Comparison of ENCODE assay signal across 1 cellular context in genomic region chr19:37655689-37656491, GRCh38.
TF ChIP-seq lines count a peak whose summit lies in the region.

No MANE protein-coding gene starts in this region.

TF ChIP-seq in HEK293, 187 proteins besides CTCF, POLR2A, EP300 and RAD21 (continued from another document):
- TF ChIP-seq ZNF280C (tag by site-specific recombination; IDR thresholded peaks at IDR 0.05): no peak
- TF ChIP-seq ZBTB20 (tag by site-specific recombination; IDR thresholded peaks at IDR 0.05): peak; percentile 98
- no peak for TF ChIP-seq ZNF514 (tag by site-specific recombination; IDR thresholded peaks at IDR 0.05)
- TF ChIP-seq ZNF132 (tag by site-specific recombination; IDR thresholded peaks at IDR 0.05; ENCODE audit: borderline replicate concordance): peak; percentile 71; the same call in 1 of the 2 replicates
- peak; percentile 93 for TF ChIP-seq ZBTB21 (tag by site-specific recombination; IDR thresholded peaks at IDR 0.05)
- TF ChIP-seq ZNF175 (tag by site-specific recombination; IDR thresholded peaks at IDR 0.05): no peak
- TF ChIP-seq ZNF626 (tag by site-specific recombination; IDR thresholded peaks at IDR 0.05): no peak
- peak; percentile 64 for TF ChIP-seq YY2 (tag by site-specific recombination; IDR thresholded peaks at IDR 0.05)
- no peak for TF ChIP-seq ELK4 (IDR thresholded peaks at IDR 0.05; ENCODE audit: borderline replicate concordance, low read depth, low read length)
- TF ChIP-seq ZNF302 (tag by site-specific recombination; IDR thresholded peaks at IDR 0.05; ENCODE audit: low read depth): peak; percentile 86; the same call in 1 of the 2 replicates
- TF ChIP-seq ZNF521 (tag by site-specific recombination; IDR thresholded peaks at IDR 0.05): no peak
- TF ChIP-seq GLIS1 (tag by site-specific recombination; IDR thresholded peaks at IDR 0.05): peak; percentile 72
- no peak for TF ChIP-seq ZNF776 (tag by site-specific recombination; IDR thresholded peaks at IDR 0.05; ENCODE audit: borderline replicate concordance)
- peak; percentile 19; the same call in 1 of the 2 replicates for TF ChIP-seq ZNF549 (tag by site-specific recombination; IDR thresholded peaks at IDR 0.05)
- TF ChIP-seq ZFP41 (tag by site-specific recombination; IDR thresholded peaks at IDR 0.05; ENCODE audit: borderline replicate concordance): no peak
- TF ChIP-seq ZNF664 (tag by site-specific recombination; IDR thresholded peaks at IDR 0.05): peak; percentile 5; the same call in 1 of the 2 replicates
- no peak for TF ChIP-seq PRDM6 (tag by site-specific recombination; IDR thresholded peaks at IDR 0.05)
- TF ChIP-seq SP2 (tag by site-specific recombination; IDR thresholded peaks at IDR 0.05): peak; percentile 83
- peak; percentile 88 for TF ChIP-seq WT1 (tag by site-specific recombination; IDR thresholded peaks at IDR 0.05)
- TF ChIP-seq ZBTB48 (tag by site-specific recombination; IDR thresholded peaks at IDR 0.05): peak; percentile 100
- peak; percentile 92; the same call in 1 of the 2 replicates for TF ChIP-seq BCL11A (tag by site-specific recombination; IDR thresholded peaks at IDR 0.05; ENCODE audit: low read depth)
- TF ChIP-seq ZNF544 (tag by site-specific recombination; IDR thresholded peaks at IDR 0.05): no peak
- peak; percentile 73 for TF ChIP-seq ZNF133 (tag by site-specific recombination; IDR thresholded peaks at IDR 0.05)
- 0 out of 2 replicates have a peak, but pooled peaks have one; percentile 25 for TF ChIP-seq ZNF530 (tag by site-specific recombination; IDR thresholded peaks at IDR 0.05; ENCODE audit: low read depth)
- peak; percentile 90 for TF ChIP-seq ZNF843 (tag by site-specific recombination; IDR thresholded peaks at IDR 0.05)
- peak; percentile 92 for TF ChIP-seq TSHZ1 (tag by site-specific recombination; IDR thresholded peaks at IDR 0.05; ENCODE audit: borderline replicate concordance)
- no peak for TF ChIP-seq ZNF426 (tag by site-specific recombination; IDR thresholded peaks at IDR 0.05)
- no peak for TF ChIP-seq ZNF433 (tag by site-specific recombination; IDR thresholded peaks at IDR 0.05; ENCODE audit: low read depth)
- TF ChIP-seq ZNF214 (tag by site-specific recombination; IDR thresholded peaks at IDR 0.05; ENCODE audit: borderline replicate concordance): no peak
- TF ChIP-seq KLF8 (tag by site-specific recombination; IDR thresholded peaks at IDR 0.05): peak; percentile 98
- peak; percentile 95 for TF ChIP-seq ZNF416 (tag by site-specific recombination; IDR thresholded peaks at IDR 0.05)
- no peak for TF ChIP-seq ZNF248 (tag by site-specific recombination; IDR thresholded peaks at IDR 0.05)
- TF ChIP-seq ZNF292 (tag by site-specific recombination; IDR thresholded peaks at IDR 0.05; ENCODE audit: borderline replicate concordance, low read depth): no peak
- TF ChIP-seq SP7 (tag by site-specific recombination; IDR thresholded peaks at IDR 0.05): peak; percentile 98
- TF ChIP-seq KLF9 (tag by site-specific recombination; IDR thresholded peaks at IDR 0.05; ENCODE audit: low read depth): peak; percentile 94
- 0 out of 2 replicates have a peak, but pooled peaks have one; percentile 41 for TF ChIP-seq ZNF18 (tag by site-specific recombination; IDR thresholded peaks at IDR 0.05)
- peak; percentile 99 for TF ChIP-seq ZNF391 (tag by site-specific recombination; IDR thresholded peaks at IDR 0.05; ENCODE audit: borderline replicate concordance, low read depth)
- peak; percentile 99 for TF ChIP-seq KLF16 (tag by site-specific recombination; IDR thresholded peaks at IDR 0.05)
- TF ChIP-seq ZNF155 (tag by site-specific recombination; IDR thresholded peaks at IDR 0.05): no peak; the same call in 1 of the 2 replicates
- TF ChIP-seq ZNF548 (tag by site-specific recombination; IDR thresholded peaks at IDR 0.05): peak; percentile 67; the same call in 1 of the 2 replicates
- peak; percentile 80 for TF ChIP-seq PRDM4 (tag by site-specific recombination; IDR thresholded peaks at IDR 0.05)
- TF ChIP-seq ZBTB7A (tag by site-specific recombination; IDR thresholded peaks at IDR 0.05; ENCODE audit: low read depth): peak; percentile 98
- peak; percentile 76; the same call in 1 of the 2 replicates for TF ChIP-seq ZNF211 (tag by site-specific recombination; IDR thresholded peaks at IDR 0.05; ENCODE audit: low read depth)
- TF ChIP-seq ZNF341 (tag by site-specific recombination; IDR thresholded peaks at IDR 0.05; ENCODE audit: low read depth): 0 out of 2 replicates have a peak, but pooled peaks have one; percentile 0
- peak; percentile 99 for TF ChIP-seq ZNF600 (tag by site-specific recombination; IDR thresholded peaks at IDR 0.05)
- peak; percentile 79; the same call in 1 of the 2 replicates for TF ChIP-seq MZF1 (tag by site-specific recombination; IDR thresholded peaks at IDR 0.05; ENCODE audit: borderline replicate concordance)
- no peak for TF ChIP-seq ZNF354C (tag by site-specific recombination; IDR thresholded peaks at IDR 0.05; ENCODE audit: borderline replicate concordance, low read depth)
- no peak for TF ChIP-seq HOXD13 (CRISPR knock-in tag; IDR thresholded peaks at IDR 0.05; ENCODE audit: borderline replicate concordance)
- TF ChIP-seq ZNF670 (tag by site-specific recombination; IDR thresholded peaks at IDR 0.05; ENCODE audit: low read depth): no peak
- TF ChIP-seq PATZ1 (tag by site-specific recombination; IDR thresholded peaks at IDR 0.05): peak; percentile 100
- TF ChIP-seq ZNF488 (tag by site-specific recombination; IDR thresholded peaks at IDR 0.05): 0 out of 2 replicates have a peak, but pooled peaks have one; percentile 64
- TF ChIP-seq ZNF660 (tag by site-specific recombination; IDR thresholded peaks at IDR 0.05): peak; percentile 79; the same call in 1 of the 2 replicates
- TF ChIP-seq ZNF423 (tag by site-specific recombination; IDR thresholded peaks at IDR 0.05): peak; percentile 51; the same call in 1 of the 2 replicates
- peak; percentile 99 for TF ChIP-seq ZBTB17 (tag by site-specific recombination; IDR thresholded peaks at IDR 0.05)
- no peak; the same call in 1 of the 2 replicates for TF ChIP-seq YY1 (tag by site-specific recombination; IDR thresholded peaks at IDR 0.05)
- peak; percentile 98 for TF ChIP-seq ZNF792 (tag by site-specific recombination; IDR thresholded peaks at IDR 0.05)
